In the genomic region with DNA sequence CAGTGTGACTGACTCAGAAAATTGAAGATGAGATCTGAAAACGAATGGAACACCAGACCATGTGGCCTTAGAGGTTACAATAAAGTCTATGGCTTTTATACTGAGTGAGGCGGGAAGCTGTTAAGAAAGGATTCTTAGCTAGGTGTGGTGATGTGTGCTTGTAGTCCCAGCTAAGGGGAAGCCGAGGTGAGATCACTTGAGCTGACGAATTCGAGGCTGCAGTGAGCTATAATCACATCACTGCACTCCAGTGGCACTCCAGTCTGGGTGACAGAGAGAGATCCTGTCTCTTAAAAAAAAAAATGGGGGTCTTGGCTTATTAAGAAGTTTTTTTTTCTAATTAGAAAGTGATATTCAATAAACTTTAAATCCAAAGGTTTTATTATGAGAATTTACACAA, we compare ENCODE assay signal across 22 cellular contexts.
"Had no signal": no experiment of that assay in that cellular context is flagged by ENCODE, and none has a peak within 500 bp of the region (broad histone marks: within the 10 kb centered on the region; RNA-seq: fewer than 3 reads in every experiment).

No MANE protein-coding gene starts in this region.

- ATAC-seq: heart right ventricle, natural killer cell had no signal

- H3K27me3 ChIP-seq: heart right ventricle, tibial artery had no signal

- H3K4me1 ChIP-seq: heart right ventricle, left ventricle myocardium inferior, tibial artery had no signal

- H3K9me3 ChIP-seq: heart right ventricle, left ventricle myocardium inferior, tibial artery had no signal

- H3K9me3 Mint-ChIP-seq: activated naive CD4-positive, alpha-beta T cell treated with anti-CD3 and anti-CD28 coated beads, Interleukin-2, amount 50 U/mL, for 24 hours; brain; stimulated activated naive CD8-positive, alpha-beta T cell treated with anti-CD3 and anti-CD28 coated beads, Interleukin-15, Interleukin-2, amounts not matched to agents 100 ng/mL and 50 ng/mL, for 24 hours had no signal

- H3K27ac ChIP-seq: heart right ventricle, left ventricle myocardium inferior, tibial artery, VCaP had no signal

- DNase-seq: activated CD4-positive, alpha-beta T cell treated with anti-CD3 and anti-CD28 coated beads for 1 hour; activated CD4-positive, alpha-beta T cell treated with anti-CD3 and anti-CD28 coated beads, Interleukin-2, amount 50 U/mL, for 1 hour; activated gamma-delta T cell treated with Interleukin-2 at 50 U/mL for 16 hours; activated T-cell treated with anti-CD3 and anti-CD28 coated beads, Interleukin-2, amount 50 U/mL, for 1 hour; anterior cingulate cortex; erythroblast; foreskin fibroblast; heart right ventricle; kidney glomerular epithelial cell; left ventricle myocardium inferior; midbrain; natural killer cell; retina; stimulated activated CD4-positive, alpha-beta T cell treated with anti-CD3 and anti-CD28 coated beads, Interleukin-2, amount 100 ng/mL, for 48 hours; substantia nigra; tibial artery had no signal

- H3K27me3 Mint-ChIP-seq: activated naive CD4-positive, alpha-beta T cell treated with anti-CD3 and anti-CD28 coated beads, Interleukin-2, amount 50 U/mL, for 24 hours; brain; progenitor cell of endocrine pancreas; stimulated activated naive CD8-positive, alpha-beta T cell treated with anti-CD3 and anti-CD28 coated beads, Interleukin-15, Interleukin-2, amounts not matched to agents 100 ng/mL and 50 ng/mL, for 24 hours had no signal

- H3K36me3 Mint-ChIP-seq: activated naive CD4-positive, alpha-beta T cell treated with anti-CD3 and anti-CD28 coated beads, Interleukin-2, amount 50 U/mL, for 24 hours; brain; natural killer cell had no signal

- H3K4me1 Mint-ChIP-seq: activated naive CD4-positive, alpha-beta T cell treated with anti-CD3 and anti-CD28 coated beads, Interleukin-2, amount 50 U/mL, for 24 hours; natural killer cell had no signal

- H3K4me3 Mint-ChIP-seq: activated naive CD4-positive, alpha-beta T cell treated with anti-CD3 and anti-CD28 coated beads, Interleukin-2, amount 50 U/mL, for 24 hours; brain; natural killer cell; stimulated activated naive CD8-positive, alpha-beta T cell treated with anti-CD3 and anti-CD28 coated beads, Interleukin-15, Interleukin-2, amounts not matched to agents 100 ng/mL and 50 ng/mL, for 24 hours; T-helper 2 cell treated with Interferon-gamma antibody and Interleukin-4, amounts not matched to agents 5 μg/mL and 100 μg/mL, for 36 hours had no signal

- H3K4me3 ChIP-seq: heart right ventricle, left ventricle myocardium inferior, tibial artery had no signal

- H3K36me3 ChIP-seq: heart right ventricle, left ventricle myocardium inferior, tibial artery had no signal

- H3K27ac Mint-ChIP-seq: activated naive CD4-positive, alpha-beta T cell treated with anti-CD3 and anti-CD28 coated beads, Interleukin-2, amount 50 U/mL, for 24 hours; brain; natural killer cell; progenitor cell of endocrine pancreas; stimulated activated naive CD8-positive, alpha-beta T cell treated with anti-CD3 and anti-CD28 coated beads, Interleukin-15, Interleukin-2, amounts not matched to agents 100 ng/mL and 50 ng/mL, for 24 hours; T-helper 2 cell treated with Interferon-gamma antibody and Interleukin-4, amounts not matched to agents 5 μg/mL and 100 μg/mL, for 36 hours had no signal
